1 cellular context compared by ENCODE assay signal in the genomic region with DNA sequence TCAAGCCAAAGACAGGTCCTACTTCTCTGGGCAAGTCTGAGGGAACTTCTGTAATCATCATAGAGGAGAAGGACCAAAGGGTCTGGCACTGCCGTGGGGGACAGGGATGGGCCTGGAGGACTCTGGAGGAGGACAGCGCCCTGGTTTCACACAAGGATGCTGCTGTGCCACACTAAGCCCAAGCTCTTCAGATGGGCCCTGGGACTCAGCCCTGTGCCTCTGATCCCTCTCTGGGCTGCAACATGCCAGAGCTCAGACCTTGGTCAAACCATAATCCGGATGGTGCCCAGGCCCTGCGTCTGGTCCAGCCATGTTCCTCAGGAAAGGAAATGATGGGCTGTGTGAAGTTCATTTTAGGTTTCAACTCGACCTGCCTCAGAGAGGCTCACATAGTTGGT.
TF ChIP-seq lines count a peak whose summit lies in the region.

No MANE protein-coding gene starts in this region.

TF ChIP-seq in SK-N-SH treated with all-trans-retinoic acid at 6 μM for 48 hours, 23 proteins besides CTCF, POLR2A, EP300 and RAD21 (continued from another document):
- TF ChIP-seq, protein P1, sequence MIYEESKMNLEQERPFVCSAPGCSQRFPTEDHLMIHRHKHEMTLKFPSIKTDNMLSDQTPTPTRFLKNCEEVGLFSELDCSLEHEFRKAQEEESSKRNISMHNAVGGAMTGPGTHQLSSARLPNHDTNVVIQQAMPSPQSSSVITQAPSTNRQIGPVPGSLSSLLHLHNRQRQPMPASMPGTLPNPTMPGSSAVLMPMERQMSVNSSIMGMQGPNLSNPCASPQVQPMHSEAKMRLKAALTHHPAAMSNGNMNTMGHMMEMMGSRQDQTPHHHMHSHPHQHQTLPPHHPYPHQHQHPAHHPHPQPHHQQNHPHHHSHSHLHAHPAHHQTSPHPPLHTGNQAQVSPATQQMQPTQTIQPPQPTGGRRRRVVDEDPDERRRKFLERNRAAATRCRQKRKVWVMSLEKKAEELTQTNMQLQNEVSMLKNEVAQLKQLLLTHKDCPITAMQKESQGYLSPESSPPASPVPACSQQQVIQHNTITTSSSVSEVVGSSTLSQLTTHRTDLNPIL (CRISPR knock-in tag; IDR thresholded peaks at IDR 0.05; ENCODE audit: low read depth) = no peak
- no peak for TF ChIP-seq ESRRG (CRISPR knock-in tag; IDR thresholded peaks at IDR 0.05)
- TF ChIP-seq BACH2 (CRISPR knock-in tag; IDR thresholded peaks at IDR 0.05; ENCODE audit: borderline replicate concordance) = no peak
- no peak for TF ChIP-seq TCF4 (CRISPR knock-in tag; IDR thresholded peaks at IDR 0.05; ENCODE audit: borderline replicate concordance)
- TF ChIP-seq ARNTL (CRISPR knock-in tag; IDR thresholded peaks at IDR 0.05; ENCODE audit: borderline replicate concordance, low read depth) = no peak
- no peak for TF ChIP-seq ISL1 (CRISPR knock-in tag; IDR thresholded peaks at IDR 0.05)
- TF ChIP-seq ZC3H10 (CRISPR knock-in tag; IDR thresholded peaks at IDR 0.05) = no peak
- TF ChIP-seq GLIS3 (CRISPR knock-in tag; IDR thresholded peaks at IDR 0.05) = no peak
- no peak for TF ChIP-seq TOX (CRISPR knock-in tag; IDR thresholded peaks at IDR 0.05; ENCODE audit: borderline replicate concordance)
- no peak for TF ChIP-seq POU6F1 (CRISPR knock-in tag; IDR thresholded peaks at IDR 0.05; ENCODE audit: borderline replicate concordance, low read depth)
- no peak for TF ChIP-seq PATZ1 (CRISPR knock-in tag; IDR thresholded peaks at IDR 0.05; ENCODE audit: borderline replicate concordance)
- TF ChIP-seq RARB (CRISPR knock-in tag; IDR thresholded peaks at IDR 0.05) = no peak
